22 cellular contexts compared by ENCODE assay signal in the genomic region with DNA sequence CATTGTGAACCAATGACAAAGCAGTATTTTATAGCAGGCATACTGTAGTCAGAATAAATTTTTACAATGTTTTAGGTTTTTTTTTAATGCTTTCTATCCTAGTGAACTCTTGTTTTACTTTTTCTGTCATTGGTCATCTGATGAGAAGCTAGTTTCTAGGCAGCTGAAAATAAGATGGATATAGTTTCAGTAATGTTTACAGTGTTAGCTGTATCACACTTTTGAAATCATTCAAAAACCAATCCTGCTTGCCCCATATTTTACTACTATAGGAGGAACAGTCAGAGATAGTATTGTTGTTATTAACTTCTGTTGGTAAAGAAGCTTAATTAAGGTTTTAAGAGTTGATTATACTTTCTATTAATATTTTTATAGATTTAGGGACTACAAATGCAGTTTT.
"Had no signal": no experiment of that assay in that cellular context is flagged by ENCODE, and none has a peak within 500 bp of the region (broad histone marks: within the 10 kb centered on the region; RNA-seq: fewer than 3 reads in every experiment).

No MANE protein-coding gene starts in this region.

- H3K36me3 ChIP-seq: colonic mucosa, esophagus muscularis mucosa, left ventricle myocardium inferior, neural progenitor cell, sigmoid colon, uterus had no signal

- H3K27me3 ChIP-seq: colonic mucosa, dorsolateral prefrontal cortex, esophagus muscularis mucosa, neural progenitor cell, sigmoid colon, uterus had no signal

- H3K27ac Mint-ChIP-seq: activated naive CD8-positive, alpha-beta T cell treated with anti-CD3 and anti-CD28 coated beads for 36 hours; neural progenitor cell; T-helper 2 cell treated with Interferon-gamma antibody and Interleukin-4, amounts not matched to agents 5 μg/mL and 100 μg/mL, for 36 hours had no signal

- ATAC-seq: naive thymus-derived CD8-positive, alpha-beta T cell; stimulated activated naive B cell treated with anti-CD40 and anti-IgM and Interleukin-4, amounts not matched to agents 10 μg/mL and 1 μg/mL and 100 μg/mL, for 72 hours had no signal

- H3K27me3 Mint-ChIP-seq: activated naive CD8-positive, alpha-beta T cell treated with anti-CD3 and anti-CD28 coated beads for 36 hours; naive thymus-derived CD8-positive, alpha-beta T cell; stimulated activated naive B cell treated with anti-CD40 and anti-IgM and Interleukin-4, amounts not matched to agents 10 μg/mL and 1 μg/mL and 100 μg/mL, for 72 hours had no signal

- H3K27ac ChIP-seq: colonic mucosa, esophagus muscularis mucosa, left ventricle myocardium inferior, neural progenitor cell, sigmoid colon, uterus, VCaP had no signal

- H3K9me3 ChIP-seq: colonic mucosa, esophagus muscularis mucosa, sigmoid colon, uterus had no signal

- H2AFZ ChIP-seq: neural progenitor cell had no signal

- H3K4me3 ChIP-seq: colonic mucosa, dorsolateral prefrontal cortex, esophagus muscularis mucosa, left ventricle myocardium inferior, neural progenitor cell, sigmoid colon, smooth muscle cell, uterus had no signal

- H3K4me1 Mint-ChIP-seq: neural progenitor cell had no signal

- DNase-seq: activated CD8-positive, alpha-beta memory T cell treated with anti-CD3 and anti-CD28 coated beads for 24 hours; activated CD8-positive, alpha-beta memory T cell treated with anti-CD3 and anti-CD28 coated beads, Interleukin-2, amount 50 U/mL, for 48 hours; activated gamma-delta T cell; activated naive CD8-positive, alpha-beta T cell treated with anti-CD3 and anti-CD28 coated beads for 36 hours; activated T-cell treated with anti-CD3 and anti-CD28 coated beads, Interleukin-2, amount 50 U/mL, for 72 hours; central memory CD4-positive, alpha-beta T cell; colonic mucosa; dorsolateral prefrontal cortex; hippocampal formation; kidney glomerular epithelial cell; left ventricle myocardium inferior; naive thymus-derived CD8-positive, alpha-beta T cell; sigmoid colon; stimulated activated CD4-positive, alpha-beta T cell treated with anti-CD3 and anti-CD28 coated beads, Interleukin-15, amount 100 ng/mL, for 24 hours; stimulated activated naive B cell treated with anti-CD40 and anti-IgM and Interleukin-4, amounts not matched to agents 10 μg/mL and 1 μg/mL and 100 μg/mL, for 72 hours; trophoblast cell; uterus had no signal

- H3K4me3 Mint-ChIP-seq: activated naive CD8-positive, alpha-beta T cell treated with anti-CD3 and anti-CD28 coated beads for 36 hours; activated T-cell treated with anti-CD3 and anti-CD28 coated beads, Interleukin-2, amount 50 U/mL, for 72 hours; neural progenitor cell; stimulated activated naive B cell treated with anti-CD40 and anti-IgM and Interleukin-4, amounts not matched to agents 10 μg/mL and 1 μg/mL and 100 μg/mL, for 72 hours; T-helper 2 cell treated with Interferon-gamma antibody and Interleukin-4, amounts not matched to agents 5 μg/mL and 100 μg/mL, for 36 hours had no signal

- H3K9ac ChIP-seq: neural progenitor cell had no signal

- H3K4me2 ChIP-seq: neural progenitor cell, smooth muscle cell had no signal

- H3K4me1 ChIP-seq: colonic mucosa, neural progenitor cell, uterus had no signal
